35 cellular contexts compared by ENCODE assay signal in the genomic region with DNA sequence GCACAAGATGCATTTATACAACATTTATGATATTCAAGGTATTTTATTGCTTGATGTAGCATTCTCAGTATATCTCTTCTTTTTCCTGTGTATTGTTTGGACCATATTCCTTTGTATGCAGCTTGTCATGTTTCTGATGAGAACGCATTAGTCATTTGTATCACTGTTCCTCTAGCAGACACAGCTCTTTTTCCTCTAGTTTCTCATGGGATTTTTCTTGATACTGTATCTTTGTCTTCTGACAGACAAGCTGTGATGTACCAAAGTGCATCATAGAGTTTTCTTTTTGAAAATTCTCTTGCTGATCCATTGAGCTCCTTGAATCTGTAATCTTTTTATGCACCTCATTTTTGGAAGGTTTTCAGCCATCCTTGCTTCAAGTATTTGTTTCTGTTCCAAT.
A peak's percentile ranks its signal among the peaks of the same experiment; 100 is the strongest.
DNase-seq lines count a peak whose midpoint lies in the region; ATAC-seq, FAIRE-seq and TF ChIP-seq lines count a peak whose summit lies in the region.
"Had no signal": no experiment of that assay in that cellular context is flagged by ENCODE, and none has a peak within 500 bp of the region (broad histone marks: within the 10 kb centered on the region; RNA-seq: fewer than 3 reads in every experiment).

No MANE protein-coding gene starts in this region.

- H3K27me3 ChIP-seq in HepG2 (ENCODE audit: control insufficient read depth in 1 of 2, insufficient read depth in 2 of 2, low read length in 2 of 2) (no peaks in the 10 kb centered on the region), right lobe of liver (no peaks in the 10 kb centered on the region), neural cell (ENCODE audit: insufficient read depth, low read depth, low read length) (no peaks in the 10 kb centered on the region)
- H3K27me3 ChIP-seq: BE2C; BLaER1; BLaER1 treated with 17β-estradiol and CSF1 and Interleukin-3, amounts not matched to agents 10 nM and 100 nM had no signal

- H3K36me3 ChIP-seq in HepG2 (replicated peaks in 1 of 2; ENCODE audit: control insufficient read depth in 1 of 2, insufficient read depth in 2 of 2, low read length in 2 of 2) (no peaks in the 10 kb centered on the region), right lobe of liver (peaks cover 0 to 89% (median 28%) of the 10 kb centered on the region in 4 donors), neural cell (ENCODE audit: insufficient read depth, low read length) (no peaks in the 10 kb centered on the region)
- H3K36me3 ChIP-seq: BE2C; BLaER1; BLaER1 treated with 17β-estradiol and CSF1 and Interleukin-3, amounts not matched to agents 10 nM and 100 nM had no signal

- in situ Hi-C loops in HepG2 (cut with HindIII; ENCODE audit: extremely low pct_ligation_motif_present, low pct_unique_long_range_greater_than_20kb): no loop called here

- no peak overlapping the region for H3K9ac ChIP-seq in HepG2 (ENCODE audit: insufficient read depth, low read depth, low read length)
- peak overlapping the region; percentile 52 for H3K9ac ChIP-seq in neural cell (ENCODE audit: low read length)
- H3K9ac ChIP-seq: BLaER1; BLaER1 treated with 17β-estradiol and CSF1 and Interleukin-3, amounts not matched to agents 10 nM and 100 nM had no signal

- H3K9me3 ChIP-seq in HepG2 (ENCODE audit: low read length) (no peaks in the 10 kb centered on the region), right lobe of liver (no peaks in the 10 kb centered on the region), neural cell (ENCODE audit: low read length) (no peaks in the 10 kb centered on the region)
- H3K9me3 ChIP-seq: A549; BE2C; BLaER1; BLaER1 treated with 17β-estradiol and CSF1 and Interleukin-3, amounts not matched to agents 10 nM and 100 nM; Caco-2 had no signal

- H3K27ac ChIP-seq in HepG2 (ENCODE audit: extremely low read length, insufficient read depth, low read length) (no peak overlapping the region), right lobe of liver (no peak overlapping the region), neural cell (ENCODE audit: low read length) (peak overlapping the region; percentile 74)
- H3K27ac ChIP-seq: 22Rv1; A549; BLaER1; BLaER1 treated with 17β-estradiol and CSF1 and Interleukin-3, amounts not matched to agents 10 nM and 100 nM; C4-2B had no signal

- TF ChIP-seq POLR2A in HepG2 (IDR thresholded peaks at IDR 0.05; ENCODE audit: insufficient read depth in 1 of 2, low read depth in 2 of 2, low read length in 2 of 2) (no peak), right lobe of liver (IDR thresholded peaks at IDR 0.05) (no peak)

- H3K4me1 ChIP-seq in HepG2 (ENCODE audit: insufficient read depth, low read length): no peaks in the 10 kb centered on the region
- H3K4me1 ChIP-seq in right lobe of liver: no peaks in the 10 kb centered on the region
- H3K4me1 ChIP-seq: A549; BE2C; BLaER1; BLaER1 treated with 17β-estradiol and CSF1 and Interleukin-3, amounts not matched to agents 10 nM and 100 nM; Caco-2 had no signal

- TF ChIP-seq EP300 in HepG2 (IDR thresholded peaks at IDR 0.05; ENCODE audit: low read depth in 2 of 2, low read length in 2 of 2): no peak
- TF ChIP-seq EP300 in HepG2 (CRISPR knock-in tag; IDR thresholded peaks at IDR 0.05; ENCODE audit: borderline replicate concordance): no peak
- TF ChIP-seq EP300 in neural cell (conservative IDR thresholded peaks at IDR 0.05; ENCODE audit: poor library complexity, severe bottlenecking): peak; percentile 46

- no peak for TF ChIP-seq RAD21 in HepG2 (CRISPR knock-in tag; IDR thresholded peaks at IDR 0.05)
- TF ChIP-seq RAD21 in neural cell (conservative IDR thresholded peaks at IDR 0.05): no peak

- H4K20me1 ChIP-seq in HepG2 (ENCODE audit: insufficient read depth, low read length) (no peaks in the 10 kb centered on the region), neural cell (ENCODE audit: insufficient read depth) (no peaks in the 10 kb centered on the region)
- H4K20me1 ChIP-seq: BLaER1; BLaER1 treated with 17β-estradiol and CSF1 and Interleukin-3, amounts not matched to agents 10 nM and 100 nM had no signal

- FAIRE-seq in HepG2 (lab: Jason Lieb, UNC): peak; percentile 12
- FAIRE-seq: A204.1, A549, D721Med had no signal

- no peaks in the 10 kb centered on the region for H3K9me2 ChIP-seq in neural cell (ENCODE audit: insufficient read depth, low read length)

- BruUV-seq in HepG2 (replicated peaks; lab: Mats Ljungman, UMichigan): no TSS peak

- WGBS in HepG2 (ENCODE audit: low lambda C conversion rate): 100% methylated on average over 1 of the region's 1 CpG
- WGBS in right lobe of liver (ENCODE audit: insufficient coverage, low coverage, low lambda C conversion rate, missing lambda C conversion rate): 93% methylated on average over 1 of the region's 1 CpG

- ATAC-seq in HepG2 (no peak), right lobe of liver (no peak), GM21528 (IDR thresholded peaks at IDR 0.05; ENCODE audit: low FRiP score, unreplicated experiment) (no peak)
- ATAC-seq: A549; CD8-positive, alpha-beta T cell had no signal

- H3K79me2 ChIP-seq in HepG2 (ENCODE audit: insufficient read depth, low read length) (no peaks in the 10 kb centered on the region), neural cell (replicated peaks; ENCODE audit: insufficient read depth, low read length) (no peaks in the 10 kb centered on the region)

- H2AFZ ChIP-seq in HepG2 (ENCODE audit: low read length): no peak overlapping the region
- no peak overlapping the region for H2AFZ ChIP-seq in neural cell (ENCODE audit: low read depth, low read length)

- TF ChIP-seq CTCF in HepG2 (CRISPR knock-in tag; IDR thresholded peaks at IDR 0.05): no peak
- no peak for TF ChIP-seq CTCF in right lobe of liver (IDR thresholded peaks at IDR 0.05)
- no peak for TF ChIP-seq CTCF in cardiac fibroblast (IDR thresholded peaks at IDR 0.05; ENCODE audit: low read depth, low read length)
- TF ChIP-seq CTCF in fibroblast of pulmonary artery (IDR thresholded peaks at IDR 0.05; ENCODE audit: low read length, missing control alignments): no peak
- TF ChIP-seq CTCF in neural cell (IDR thresholded peaks at IDR 0.05; ENCODE audit: poor library complexity, severe bottlenecking): no peak

- no peak overlapping the region for H3K4me3 ChIP-seq in HepG2 (replicated peaks in 1 of 3; ENCODE audit: insufficient read depth in 1 of 3, low read depth in 2 of 3, low read length in 3 of 3)
- H3K4me3 ChIP-seq in right lobe of liver: no peak overlapping the region
- no peak overlapping the region for H3K4me3 ChIP-seq in cardiac fibroblast (replicated peaks in 1 of 2; ENCODE audit: low read depth in 2 of 2, low read length in 2 of 2)
- H3K4me3 ChIP-seq in fibroblast of pulmonary artery (replicated peaks; ENCODE audit: low read depth, low read length): no peak overlapping the region
- peak overlapping the region; percentile 25 for H3K4me3 ChIP-seq in neural cell (ENCODE audit: low read length)
- H3K4me3 ChIP-seq: A549; BLaER1; BLaER1 treated with 17β-estradiol and CSF1 and Interleukin-3, amounts not matched to agents 10 nM and 100 nM had no signal

- DNase-seq in HepG2 (ENCODE audit: low spot score): no peak
- no peak for DNase-seq in right lobe of liver
- peak; percentile 36 to 51 for DNase-seq in cardiac fibroblast (ENCODE audit: low read depth in 2 of 2)
- DNase-seq in fibroblast of pulmonary artery (ENCODE audit: low read depth): peak; percentile 85
- DNase-seq in GM19240 (ENCODE audit: insufficient read length, low spot score): no peak
- DNase-seq in A172 (ENCODE audit: low spot score): no peak
- DNase-seq: 8988T; ACHN; AML-193; BE2C; C1 segment of cervical spinal cord; Caco-2; Calu3; CD4-positive, alpha-beta memory T cell; CD4-positive, alpha-beta T cell; CD4-positive, CD25-positive, alpha-beta regulatory T cell; CD8-positive, alpha-beta memory T cell; CD8-positive, alpha-beta T cell; COR-L47; DMS 273 treated with DMSO at 0.1 percent for 48 hours; DMS153; DMS53; DMS79; DMS79 treated with DMSO at 0.1 percent for 48 hours; DND-41; EL had no signal

- H3F3A ChIP-seq in neural cell (ENCODE audit: insufficient read depth, low read length, poor library complexity, severe bottlenecking): no peaks in the 10 kb centered on the region

- POLR2A ChIA-PET in HepG2 (lab: Yijun Ruan, JAX): no interaction called here

- CTCF ChIA-PET in HepG2 (lab: Yijun Ruan, JAX; ENCODE audit: low intra/inter-chr PET ratio, low total read pairs): no interaction called here

- H3K4me2 ChIP-seq in HepG2 (ENCODE audit: low read depth, low read length) (no peak overlapping the region), neural cell (ENCODE audit: low read length) (no peak overlapping the region)
- H3K4me2 ChIP-seq: A549; BLaER1; BLaER1 treated with 17β-estradiol and CSF1 and Interleukin-3, amounts not matched to agents 10 nM and 100 nM had no signal

- intact Hi-C loops in HepG2 (cut with micrococcal nuclease; ENCODE audit: unreplicated experiment): no loop called here
- intact Hi-C loops in right lobe of liver (cut with DNase I): no loop called here

TF ChIP-seq in HepG2, 621 proteins besides CTCF, POLR2A, EP300 and RAD21 (continues in another document):
- TF ChIP-seq U2AF2 (IDR thresholded peaks at IDR 0.05; ENCODE audit: low read depth, low read length) (no peak), SP4 (CRISPR knock-in tag; IDR thresholded peaks at IDR 0.05) (no peak)

TF ChIP-seq in neural cell, 6 proteins besides CTCF, POLR2A, EP300 and RAD21:
- TF ChIP-seq EZH2 (IDR thresholded peaks at IDR 0.05; ENCODE audit: borderline replicate concordance, insufficient read depth, low read length, poor library complexity, severe bottlenecking) (no peak), POLR2AphosphoS5 (IDR thresholded peaks at IDR 0.05) (peak; percentile 41)

Comparison
In these comparisons a context has a peak if more than half of its experiments do, and no peak if none do; other contexts are left out.
1. DNase-seq: peak in cardiac fibroblast (2 of 2) and fibroblast of pulmonary artery (single experiment); none in HepG2 (single experiment), right lobe of liver (0 of 3), GM19240 (single experiment) and A172 (single experiment).